8 cellular contexts compared by ENCODE assay signal in genomic region chr3:50355829-50356552, GRCh38. TPM values are rescaled to one million over a fixed set of nuclear protein-coding genes. Genes with fewer than 3 reads are reported as not detected.
DNase-seq lines count a peak whose midpoint lies in the region; TF ChIP-seq lines count a peak whose summit lies in the region.
"Had no signal": no experiment of that assay in that cellular context is flagged by ENCODE, and none has a peak within 500 bp of the region (broad histone marks: within the 10 kb centered on the region; RNA-seq: fewer than 3 reads in every experiment).

No MANE protein-coding gene starts in this region.

- H3K36me3 Mint-ChIP-seq in glutamatergic neuron (ENCODE audit: unreplicated experiment), result no peaks in the 10 kb centered on the region

- H3K4me1 ChIP-seq in ACC112 (ENCODE audit: control insufficient read depth, insufficient read depth, low read length, unreplicated experiment) (peaks cover 36% of the 10 kb centered on the region), NT2/D1 (ENCODE audit: insufficient read depth, insufficient read length) (peaks cover 27% of the 10 kb centered on the region)

- H3K27me3 ChIP-seq in ACC112 (ENCODE audit: insufficient read depth, low read length) (no peaks in the 10 kb centered on the region), NT2/D1 (ENCODE audit: insufficient read depth, insufficient read length) (peaks cover 3% of the 10 kb centered on the region)

- DNase-seq in NT2/D1 (ENCODE audit: low read depth, low spot score) (no peak), glutamatergic neuron (no peak), iPS-NIHi11 (ENCODE audit: low spot score) (no peak), NCI-H345 (lab: John Stamatoyannopoulos, UW) (no peak), NCI-H748 (lab: John Stamatoyannopoulos, UW; ENCODE audit: unreplicated experiment) (no peak)
- DNase-seq: activated CD8-positive, alpha-beta memory T cell treated with anti-CD3 and anti-CD28 coated beads, Interleukin-2, amount 50 U/mL, for 4 hours; NCI-H187 treated with DMSO at 0.1 percent for 48 hours had no signal

- H2AFZ ChIP-seq in ACC112 (ENCODE audit: low read length, unreplicated experiment), result no peak overlapping the region

- no peak overlapping the region for H3K27ac ChIP-seq in ACC112 (ENCODE audit: low read depth, low read length)

- peaks cover 19% of the 10 kb centered on the region for H3K4me1 Mint-ChIP-seq in glutamatergic neuron (ENCODE audit: low read depth, unreplicated experiment)

- no peaks in the 10 kb centered on the region for H3K9me3 ChIP-seq in NT2/D1 (ENCODE audit: insufficient read depth, low read length)

- peaks cover 2% of the 10 kb centered on the region for H3K27me3 Mint-ChIP-seq in glutamatergic neuron (ENCODE audit: unreplicated experiment)

- peaks cover 5% of the 10 kb centered on the region for H3K9me3 Mint-ChIP-seq in glutamatergic neuron (ENCODE audit: unreplicated experiment)

- no peak overlapping the region for H3K27ac Mint-ChIP-seq in glutamatergic neuron (ENCODE audit: unreplicated experiment)

- H3K4me3 ChIP-seq in ACC112 (ENCODE audit: low read depth, low read length) (peak overlapping the region; percentile 88), NT2/D1 (ENCODE audit: insufficient read length, low read depth) (no peak overlapping the region)

- no peaks in the 10 kb centered on the region for H3K36me3 ChIP-seq in ACC112 (ENCODE audit: insufficient read depth, low read length)
- H3K36me3 ChIP-seq in NT2/D1 (ENCODE audit: insufficient read depth, insufficient read length, low read length), result peaks cover 69% of the 10 kb centered on the region

- H3K4me3 Mint-ChIP-seq in glutamatergic neuron (ENCODE audit: unreplicated experiment), result peak overlapping the region; percentile 94

- peaks cover 60% of the 10 kb centered on the region for H3K79me2 ChIP-seq in ACC112 (ENCODE audit: control insufficient read depth, insufficient read depth, low read length, unreplicated experiment)

- H3K9ac ChIP-seq in NT2/D1 (ENCODE audit: insufficient read length, low read depth), result peak overlapping the region; percentile 8

- TF ChIP-seq CTCF in glutamatergic neuron (IDR thresholded peaks at IDR 0.05; ENCODE audit: partially characterized antibody, unreplicated experiment), result no peak

RNA-seq across cellular contexts. Expression of gene TMEM115, which starts 3.3 kb away (rescaled TPM):
- 42.5 TPM for total RNA-seq in glutamatergic neuron (ENCODE audit: unreplicated experiment)

RNA-seq across cellular contexts. Expression of gene CYB561D2, which starts 5.3 kb away (rescaled TPM):
- total RNA-seq in glutamatergic neuron (ENCODE audit: unreplicated experiment), result 12.6 TPM

RNA-seq across cellular contexts. Expression of gene NPRL2, which starts 5.4 kb away (rescaled TPM):
- 30.4 TPM for total RNA-seq in glutamatergic neuron (ENCODE audit: unreplicated experiment)

RNA-seq across cellular contexts. Expression of gene ZMYND10, which starts 10.5 kb away (rescaled TPM):
- 1.3 TPM for total RNA-seq in glutamatergic neuron (ENCODE audit: unreplicated experiment)

RNA-seq across cellular contexts. Expression of gene RASSF1, which starts 15.4 kb away (rescaled TPM):
- total RNA-seq in glutamatergic neuron (ENCODE audit: unreplicated experiment), result 27.8 TPM
